ENCODE assay signal across 1 cellular context in the genomic region with DNA sequence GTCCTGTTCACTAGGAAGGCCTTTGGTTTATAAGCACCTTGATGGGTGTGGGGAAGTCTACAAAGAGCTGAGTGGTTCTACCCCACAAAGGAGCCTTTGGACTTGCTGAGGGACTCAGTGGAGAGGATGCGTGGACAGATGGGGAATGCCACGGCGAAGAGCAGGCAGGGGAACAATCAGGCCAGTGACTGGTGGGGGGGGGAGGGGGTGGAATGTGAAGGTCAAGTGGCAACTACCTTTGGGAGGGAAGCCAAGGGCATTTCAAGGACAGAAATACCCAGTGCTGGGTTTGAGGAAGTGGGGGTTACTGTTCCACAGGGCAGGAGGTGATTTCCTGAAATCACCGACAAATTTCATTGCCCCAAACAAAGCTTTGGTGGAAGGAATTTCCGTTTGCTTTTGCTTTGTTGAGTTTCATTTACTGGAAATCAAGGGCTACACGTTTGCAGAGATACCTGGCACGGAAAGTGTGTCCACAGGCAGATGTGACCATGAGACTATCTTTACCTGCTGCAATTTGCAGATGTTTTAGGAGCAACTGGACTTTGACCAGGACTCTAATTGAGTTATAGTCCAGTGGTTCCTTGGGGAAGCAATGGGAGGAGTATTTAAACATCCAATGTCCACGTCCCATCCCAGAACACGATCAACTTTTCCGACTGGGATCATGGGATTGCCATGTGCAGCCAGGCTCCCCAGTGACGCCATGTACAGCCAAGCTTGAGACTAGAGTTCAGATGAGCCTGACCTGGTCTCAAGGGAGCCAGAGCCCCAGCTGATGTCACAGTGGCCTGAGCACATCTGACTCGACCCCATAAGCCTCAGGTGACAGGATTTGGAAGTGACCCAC.
TF ChIP-seq lines count a peak whose summit lies in the region.

No MANE protein-coding gene starts in this region.

TF ChIP-seq in HepG2, 621 proteins besides CTCF, POLR2A, EP300 and RAD21 (continued from another document and continues in another):
- TF ChIP-seq, protein P1, sequence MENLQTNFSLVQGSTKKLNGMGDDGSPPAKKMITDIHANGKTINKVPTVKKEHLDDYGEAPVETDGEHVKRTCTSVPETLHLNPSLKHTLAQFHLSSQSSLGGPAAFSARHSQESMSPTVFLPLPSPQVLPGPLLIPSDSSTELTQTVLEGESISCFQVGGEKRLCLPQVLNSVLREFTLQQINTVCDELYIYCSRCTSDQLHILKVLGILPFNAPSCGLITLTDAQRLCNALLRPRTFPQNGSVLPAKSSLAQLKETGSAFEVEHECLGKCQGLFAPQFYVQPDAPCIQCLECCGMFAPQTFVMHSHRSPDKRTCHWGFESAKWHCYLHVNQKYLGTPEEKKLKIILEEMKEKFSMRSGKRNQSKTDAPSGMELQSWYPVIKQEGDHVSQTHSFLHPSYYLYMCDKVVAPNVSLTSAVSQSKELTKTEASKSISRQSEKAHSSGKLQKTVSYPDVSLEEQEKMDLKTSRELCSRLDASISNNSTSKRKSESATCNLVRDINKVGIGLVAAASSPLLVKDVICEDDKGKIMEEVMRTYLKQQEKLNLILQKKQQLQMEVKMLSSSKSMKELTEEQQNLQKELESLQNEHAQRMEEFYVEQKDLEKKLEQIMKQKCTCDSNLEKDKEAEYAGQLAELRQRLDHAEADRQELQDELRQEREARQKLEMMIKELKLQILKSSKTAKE (CRISPR knock-in tag; IDR thresholded peaks at IDR 0.05; ENCODE audit: borderline replicate concordance), result no peak
- TF ChIP-seq ZNF567 (CRISPR knock-in tag; IDR thresholded peaks at IDR 0.05; ENCODE audit: borderline replicate concordance), result no peak
- no peak for TF ChIP-seq ISX (CRISPR knock-in tag; conservative IDR thresholded peaks at IDR 0.05)
- peak; percentile 73; the same call in 1 of the 2 replicates for TF ChIP-seq HNF4G (IDR thresholded peaks at IDR 0.05; ENCODE audit: borderline replicate concordance, low read depth, low read length)
- TF ChIP-seq HNF4G (CRISPR knock-in tag; IDR thresholded peaks at IDR 0.05; ENCODE audit: borderline replicate concordance, low read depth), result no peak; the same call in none of the 2 replicates
- TF ChIP-seq, protein P2, sequence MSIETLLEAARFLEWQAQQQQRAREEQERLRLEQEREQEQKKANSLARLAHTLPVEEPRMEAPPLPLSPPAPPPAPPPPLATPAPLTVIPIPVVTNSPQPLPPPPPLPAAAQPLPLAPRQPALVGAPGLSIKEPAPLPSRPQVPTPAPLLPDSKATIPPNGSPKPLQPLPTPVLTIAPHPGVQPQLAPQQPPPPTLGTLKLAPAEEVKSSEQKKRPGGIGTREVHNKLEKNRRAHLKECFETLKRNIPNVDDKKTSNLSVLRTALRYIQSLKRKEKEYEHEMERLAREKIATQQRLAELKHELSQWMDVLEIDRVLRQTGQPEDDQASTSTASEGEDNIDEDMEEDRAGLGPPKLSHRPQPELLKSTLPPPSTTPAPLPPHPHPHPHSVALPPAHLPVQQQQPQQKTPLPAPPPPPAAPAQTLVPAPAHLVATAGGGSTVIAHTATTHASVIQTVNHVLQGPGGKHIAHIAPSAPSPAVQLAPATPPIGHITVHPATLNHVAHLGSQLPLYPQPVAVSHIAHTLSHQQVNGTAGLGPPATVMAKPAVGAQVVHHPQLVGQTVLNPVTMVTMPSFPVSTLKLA (IDR thresholded peaks at IDR 0.05), result no peak
- TF ChIP-seq ZNF282 (IDR thresholded peaks at IDR 0.05; ENCODE audit: partially characterized antibody), result no peak
- no peak for TF ChIP-seq HNRNPK (IDR thresholded peaks at IDR 0.05; ENCODE audit: low read depth, low read length, poor library complexity, severe bottlenecking)
- TF ChIP-seq, protein P3, sequence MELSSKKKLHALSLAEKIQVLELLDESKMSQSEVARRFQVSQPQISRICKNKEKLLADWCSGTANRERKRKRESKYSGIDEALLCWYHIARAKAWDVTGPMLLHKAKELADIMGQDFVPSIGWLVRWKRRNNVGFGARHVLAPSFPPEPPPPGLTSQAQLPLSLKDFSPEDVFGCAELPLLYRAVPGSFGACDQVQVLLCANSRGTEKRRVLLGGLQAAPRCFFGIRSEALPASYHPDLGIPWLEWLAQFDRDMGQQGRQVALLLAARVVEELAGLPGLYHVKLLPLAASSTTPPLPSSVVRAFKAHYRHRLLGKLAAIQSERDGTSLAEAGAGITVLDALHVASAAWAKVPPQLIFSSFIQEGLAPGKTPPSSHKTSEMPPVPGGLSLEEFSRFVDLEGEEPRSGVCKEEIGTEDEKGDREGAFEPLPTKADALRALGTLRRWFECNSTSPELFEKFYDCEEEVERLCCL (CRISPR knock-in tag; IDR thresholded peaks at IDR 0.05; ENCODE audit: borderline replicate concordance), result no peak
- no peak for TF ChIP-seq ZNF30 (CRISPR knock-in tag; IDR thresholded peaks at IDR 0.05)
- no peak for TF ChIP-seq CCDC6 (CRISPR knock-in tag; IDR thresholded peaks at IDR 0.05)
- TF ChIP-seq, protein P4, sequence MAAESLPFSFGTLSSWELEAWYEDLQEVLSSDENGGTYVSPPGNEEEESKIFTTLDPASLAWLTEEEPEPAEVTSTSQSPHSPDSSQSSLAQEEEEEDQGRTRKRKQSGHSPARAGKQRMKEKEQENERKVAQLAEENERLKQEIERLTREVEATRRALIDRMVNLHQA (CRISPR knock-in tag; IDR thresholded peaks at IDR 0.05), result no peak
- TF ChIP-seq GTF2F1 (IDR thresholded peaks at IDR 0.05; ENCODE audit: low read length), result no peak
- TF ChIP-seq RBAK (CRISPR knock-in tag; IDR thresholded peaks at IDR 0.05), result 0 out of 2 replicates have a peak, but pooled peaks have one; percentile 38
- TF ChIP-seq, protein P5, sequence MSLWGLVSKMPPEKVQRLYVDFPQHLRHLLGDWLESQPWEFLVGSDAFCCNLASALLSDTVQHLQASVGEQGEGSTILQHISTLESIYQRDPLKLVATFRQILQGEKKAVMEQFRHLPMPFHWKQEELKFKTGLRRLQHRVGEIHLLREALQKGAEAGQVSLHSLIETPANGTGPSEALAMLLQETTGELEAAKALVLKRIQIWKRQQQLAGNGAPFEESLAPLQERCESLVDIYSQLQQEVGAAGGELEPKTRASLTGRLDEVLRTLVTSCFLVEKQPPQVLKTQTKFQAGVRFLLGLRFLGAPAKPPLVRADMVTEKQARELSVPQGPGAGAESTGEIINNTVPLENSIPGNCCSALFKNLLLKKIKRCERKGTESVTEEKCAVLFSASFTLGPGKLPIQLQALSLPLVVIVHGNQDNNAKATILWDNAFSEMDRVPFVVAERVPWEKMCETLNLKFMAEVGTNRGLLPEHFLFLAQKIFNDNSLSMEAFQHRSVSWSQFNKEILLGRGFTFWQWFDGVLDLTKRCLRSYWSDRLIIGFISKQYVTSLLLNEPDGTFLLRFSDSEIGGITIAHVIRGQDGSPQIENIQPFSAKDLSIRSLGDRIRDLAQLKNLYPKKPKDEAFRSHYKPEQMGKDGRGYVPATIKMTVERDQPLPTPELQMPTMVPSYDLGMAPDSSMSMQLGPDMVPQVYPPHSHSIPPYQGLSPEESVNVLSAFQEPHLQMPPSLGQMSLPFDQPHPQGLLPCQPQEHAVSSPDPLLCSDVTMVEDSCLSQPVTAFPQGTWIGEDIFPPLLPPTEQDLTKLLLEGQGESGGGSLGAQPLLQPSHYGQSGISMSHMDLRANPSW (CRISPR knock-in tag; IDR thresholded peaks at IDR 0.05; ENCODE audit: borderline replicate concordance), result no peak
- no peak for TF ChIP-seq HOXD1 (CRISPR knock-in tag; IDR thresholded peaks at IDR 0.05)
- no peak for TF ChIP-seq ZNF674 (CRISPR knock-in tag; IDR thresholded peaks at IDR 0.05; ENCODE audit: low read depth)
- TF ChIP-seq ZIK1 (CRISPR knock-in tag; IDR thresholded peaks at IDR 0.05; ENCODE audit: borderline replicate concordance, low read depth), result peak; percentile 64; the same call in 1 of the 2 replicates
- TF ChIP-seq CHCHD3 (CRISPR knock-in tag; IDR thresholded peaks at IDR 0.05), result no peak
- no peak for TF ChIP-seq TARDBP (CRISPR knock-in tag; IDR thresholded peaks at IDR 0.05)
- TF ChIP-seq, protein P6, sequence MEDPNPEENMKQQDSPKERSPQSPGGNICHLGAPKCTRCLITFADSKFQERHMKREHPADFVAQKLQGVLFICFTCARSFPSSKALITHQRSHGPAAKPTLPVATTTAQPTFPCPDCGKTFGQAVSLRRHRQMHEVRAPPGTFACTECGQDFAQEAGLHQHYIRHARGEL (CRISPR knock-in tag; IDR thresholded peaks at IDR 0.05), result no peak
- TF ChIP-seq NFE2 (CRISPR knock-in tag; IDR thresholded peaks at IDR 0.05), result no peak
- peak; percentile 65; the same call in 1 of the 2 replicates for TF ChIP-seq MYC (CRISPR knock-in tag; IDR thresholded peaks at IDR 0.05; ENCODE audit: borderline replicate concordance)
- 0 out of 2 replicates have a peak, but pooled peaks have one; percentile 50 for TF ChIP-seq SRY (CRISPR knock-in tag; IDR thresholded peaks at IDR 0.05)
- TF ChIP-seq ELF3 (CRISPR knock-in tag; IDR thresholded peaks at IDR 0.05), result 0 out of 2 replicates have a peak, but pooled peaks have one; percentile 45
- TF ChIP-seq MED13 (CRISPR knock-in tag; IDR thresholded peaks at IDR 0.05), result no peak
- no peak for TF ChIP-seq SNAPC2 (CRISPR knock-in tag; IDR thresholded peaks at IDR 0.05)
- TF ChIP-seq, protein P7, sequence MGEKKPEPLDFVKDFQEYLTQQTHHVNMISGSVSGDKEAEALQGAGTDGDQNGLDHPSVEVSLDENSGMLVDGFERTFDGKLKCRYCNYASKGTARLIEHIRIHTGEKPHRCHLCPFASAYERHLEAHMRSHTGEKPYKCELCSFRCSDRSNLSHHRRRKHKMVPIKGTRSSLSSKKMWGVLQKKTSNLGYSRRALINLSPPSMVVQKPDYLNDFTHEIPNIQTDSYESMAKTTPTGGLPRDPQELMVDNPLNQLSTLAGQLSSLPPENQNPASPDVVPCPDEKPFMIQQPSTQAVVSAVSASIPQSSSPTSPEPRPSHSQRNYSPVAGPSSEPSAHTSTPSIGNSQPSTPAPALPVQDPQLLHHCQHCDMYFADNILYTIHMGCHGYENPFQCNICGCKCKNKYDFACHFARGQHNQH (CRISPR knock-in tag; IDR thresholded peaks at IDR 0.05), result no peak; the same call in 1 of the 2 replicates
- peak; percentile 72 for TF ChIP-seq SALL1 (CRISPR knock-in tag; IDR thresholded peaks at IDR 0.05)
- TF ChIP-seq, protein P8, sequence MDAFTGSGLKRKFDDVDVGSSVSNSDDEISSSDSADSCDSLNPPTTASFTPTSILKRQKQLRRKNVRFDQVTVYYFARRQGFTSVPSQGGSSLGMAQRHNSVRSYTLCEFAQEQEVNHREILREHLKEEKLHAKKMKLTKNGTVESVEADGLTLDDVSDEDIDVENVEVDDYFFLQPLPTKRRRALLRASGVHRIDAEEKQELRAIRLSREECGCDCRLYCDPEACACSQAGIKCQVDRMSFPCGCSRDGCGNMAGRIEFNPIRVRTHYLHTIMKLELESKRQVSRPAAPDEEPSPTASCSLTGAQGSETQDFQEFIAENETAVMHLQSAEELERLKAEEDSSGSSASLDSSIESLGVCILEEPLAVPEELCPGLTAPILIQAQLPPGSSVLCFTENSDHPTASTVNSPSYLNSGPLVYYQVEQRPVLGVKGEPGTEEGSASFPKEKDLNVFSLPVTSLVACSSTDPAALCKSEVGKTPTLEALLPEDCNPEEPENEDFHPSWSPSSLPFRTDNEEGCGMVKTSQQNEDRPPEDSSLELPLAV (CRISPR knock-in tag; conservative IDR thresholded peaks at IDR 0.05; ENCODE audit: low read depth), result no peak
- TF ChIP-seq CCAR2 (optimal IDR thresholded peaks at IDR 0.05; ENCODE audit: low read depth, low read length), result no peak
- no peak for TF ChIP-seq ZNF546 (CRISPR knock-in tag; conservative IDR thresholded peaks at IDR 0.05)
- no peak for TF ChIP-seq ARNTL (CRISPR knock-in tag; IDR thresholded peaks at IDR 0.05)
- no peak for TF ChIP-seq PHF8 (CRISPR knock-in tag; IDR thresholded peaks at IDR 0.05)
- TF ChIP-seq SRSF1 (optimal IDR thresholded peaks at IDR 0.05; ENCODE audit: low read depth, low read length), result no peak
- no peak for TF ChIP-seq IKZF1 (IDR thresholded peaks at IDR 0.05)
- TF ChIP-seq MBNL3 (CRISPR knock-in tag; conservative IDR thresholded peaks at IDR 0.05), result no peak
- TF ChIP-seq PTBP1 (IDR thresholded peaks at IDR 0.05; ENCODE audit: low read depth, low read length, poor library complexity, severe bottlenecking), result no peak
- TF ChIP-seq ZNF510 (CRISPR knock-in tag; IDR thresholded peaks at IDR 0.05; ENCODE audit: low read depth), result no peak; the same call in 1 of the 2 replicates
- TF ChIP-seq NCOA1 (CRISPR knock-in tag; IDR thresholded peaks at IDR 0.05), result 0 out of 2 replicates have a peak, but pooled peaks have one; percentile 71
- peak; percentile 14; the same call in 1 of the 2 replicates for TF ChIP-seq YEATS4 (CRISPR knock-in tag; IDR thresholded peaks at IDR 0.05; ENCODE audit: borderline replicate concordance)
- TF ChIP-seq ZNF549 (CRISPR knock-in tag; IDR thresholded peaks at IDR 0.05), result no peak
- TF ChIP-seq PHF5A (CRISPR knock-in tag; IDR thresholded peaks at IDR 0.05; ENCODE audit: low read depth, unreplicated experiment), result no peak
- no peak for TF ChIP-seq TCF12 (IDR thresholded peaks at IDR 0.05)
- TF ChIP-seq TCF12 (CRISPR knock-in tag; IDR thresholded peaks at IDR 0.05), result no peak
- no peak for TF ChIP-seq SATB2 (CRISPR knock-in tag; IDR thresholded peaks at IDR 0.05)
- no peak for TF ChIP-seq MAZ (IDR thresholded peaks at IDR 0.05; ENCODE audit: borderline replicate concordance, low read depth, low read length)
- TF ChIP-seq MAZ (CRISPR knock-in tag; IDR thresholded peaks at IDR 0.05; ENCODE audit: low read depth), result no peak; the same call in 1 of the 2 replicates
- TF ChIP-seq ZNF331 (CRISPR knock-in tag; IDR thresholded peaks at IDR 0.05), result peak; percentile 9; the same call in 1 of the 2 replicates
- 0 out of 2 replicates have a peak, but pooled peaks have one; percentile 10 for TF ChIP-seq ZBTB21 (CRISPR knock-in tag; IDR thresholded peaks at IDR 0.05)
- TF ChIP-seq, protein P9, sequence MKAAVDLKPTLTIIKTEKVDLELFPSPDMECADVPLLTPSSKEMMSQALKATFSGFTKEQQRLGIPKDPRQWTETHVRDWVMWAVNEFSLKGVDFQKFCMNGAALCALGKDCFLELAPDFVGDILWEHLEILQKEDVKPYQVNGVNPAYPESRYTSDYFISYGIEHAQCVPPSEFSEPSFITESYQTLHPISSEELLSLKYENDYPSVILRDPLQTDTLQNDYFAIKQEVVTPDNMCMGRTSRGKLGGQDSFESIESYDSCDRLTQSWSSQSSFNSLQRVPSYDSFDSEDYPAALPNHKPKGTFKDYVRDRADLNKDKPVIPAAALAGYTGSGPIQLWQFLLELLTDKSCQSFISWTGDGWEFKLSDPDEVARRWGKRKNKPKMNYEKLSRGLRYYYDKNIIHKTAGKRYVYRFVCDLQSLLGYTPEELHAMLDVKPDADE (CRISPR knock-in tag; IDR thresholded peaks at IDR 0.05), result no peak
- no peak for TF ChIP-seq HNRNPUL1 (IDR thresholded peaks at IDR 0.05; ENCODE audit: low read depth, low read length)
- TF ChIP-seq, protein P10, sequence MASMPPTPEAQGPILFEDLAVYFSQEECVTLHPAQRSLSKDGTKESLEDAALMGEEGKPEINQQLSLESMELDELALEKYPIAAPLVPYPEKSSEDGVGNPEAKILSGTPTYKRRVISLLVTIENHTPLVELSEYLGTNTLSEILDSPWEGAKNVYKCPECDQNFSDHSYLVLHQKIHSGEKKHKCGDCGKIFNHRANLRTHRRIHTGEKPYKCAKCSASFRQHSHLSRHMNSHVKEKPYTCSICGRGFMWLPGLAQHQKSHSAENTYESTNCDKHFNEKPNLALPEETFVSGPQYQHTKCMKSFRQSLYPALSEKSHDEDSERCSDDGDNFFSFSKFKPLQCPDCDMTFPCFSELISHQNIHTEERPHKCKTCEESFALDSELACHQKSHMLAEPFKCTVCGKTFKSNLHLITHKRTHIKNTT (CRISPR knock-in tag; IDR thresholded peaks at IDR 0.05), result no peak
- no peak for TF ChIP-seq STAT5B (CRISPR knock-in tag; IDR thresholded peaks at IDR 0.05)
- 0 out of 2 replicates have a peak, but pooled peaks have one; percentile 1 for TF ChIP-seq BHLHE40 (IDR thresholded peaks at IDR 0.05; ENCODE audit: low read length)
- TF ChIP-seq FOXK2 (IDR thresholded peaks at IDR 0.05), result no peak
- TF ChIP-seq NCOA5 (CRISPR knock-in tag; IDR thresholded peaks at IDR 0.05), result no peak
- no peak for TF ChIP-seq KLF13 (CRISPR knock-in tag; IDR thresholded peaks at IDR 0.05)
